In the genomic region with DNA sequence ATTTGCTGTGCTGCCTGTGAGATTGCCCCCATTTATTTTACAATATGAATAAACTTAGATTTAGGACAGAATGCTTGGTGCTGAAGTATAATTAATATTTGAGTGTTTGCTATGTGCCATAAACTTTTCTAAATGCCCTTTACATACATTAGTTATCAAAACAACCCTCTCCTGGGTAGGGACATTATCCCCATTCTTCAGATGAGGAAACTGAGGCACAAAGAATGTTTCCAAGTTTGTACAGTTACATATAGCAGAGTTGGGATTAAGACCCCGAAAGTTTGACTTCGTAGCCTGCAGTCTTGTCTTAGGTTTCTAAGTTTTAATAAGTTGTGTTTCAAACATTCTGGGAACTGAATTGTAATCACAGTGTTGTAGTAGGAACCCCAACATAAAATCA, we compare ENCODE assay signal across 17 cellular contexts. TPM values are rescaled to one million over a fixed set of nuclear protein-coding genes. Genes with fewer than 3 reads are reported as not detected.
DNase-seq lines count a peak whose midpoint lies in the region; ATAC-seq, FAIRE-seq and TF ChIP-seq lines count a peak whose summit lies in the region.
"Had no signal": no experiment of that assay in that cellular context is flagged by ENCODE, and none has a peak within 500 bp of the region (broad histone marks: within the 10 kb centered on the region; RNA-seq: fewer than 3 reads in every experiment).

No MANE protein-coding gene starts in this region.

- H3K36me3 ChIP-seq in HepG2 (replicated peaks in 1 of 2; ENCODE audit: control insufficient read depth in 1 of 2, insufficient read depth in 2 of 2, low read length in 2 of 2) (peaks cover 14 to 86% of the 10 kb centered on the region in 2 experiments), right lobe of liver (peaks cover 0 to 89% (median 48%) of the 10 kb centered on the region in 4 donors)

- in situ Hi-C loops in HepG2 (cut with HindIII; ENCODE audit: extremely low pct_ligation_motif_present, low pct_unique_long_range_greater_than_20kb): loop anchor here (5.0 kb wide), 1 partner anchor 46 kb away; no protein-coding TSS in a partner anchor

- ATAC-seq in activated T-cell treated with anti-CD3 and anti-CD28 coated beads, Interleukin-2, amount 50 U/mL, for 72 hours (replicated peaks in 1 of 2): no peak
- no peak for ATAC-seq in activated T-cell treated with anti-CD3 and anti-CD28 coated beads, Interleukin-2, amount 50 U/mL, for 4 hours
- ATAC-seq in HepG2 (no peak), right lobe of liver (no peak), memory B cell (ENCODE audit: low read depth) (no peak), GM19035 (IDR thresholded peaks at IDR 0.05; ENCODE audit: unreplicated experiment) (no peak)
- no peak for ATAC-seq in activated T-helper 17 cell treated with anti-CD3 and anti-CD28 coated beads, Interleukin-2, amount 50 U/mL, for 72 hours (replicated peaks)
- ATAC-seq: CD8-positive, alpha-beta T cell; GM12878 had no signal

- H3K27me3 Mint-ChIP-seq in activated T-cell treated with anti-CD3 and anti-CD28 coated beads, Interleukin-2, amount 50 U/mL, for 72 hours (ENCODE audit: low read depth): no peaks in the 10 kb centered on the region
- H3K27me3 Mint-ChIP-seq in activated T-cell treated with anti-CD3 and anti-CD28 coated beads, Interleukin-2, amount 50 U/mL, for 4 hours (ENCODE audit: low read depth): no peaks in the 10 kb centered on the region
- H3K27me3 Mint-ChIP-seq in activated T-helper 17 cell treated with anti-CD3 and anti-CD28 coated beads, Interleukin-2, amount 50 U/mL, for 72 hours: no peaks in the 10 kb centered on the region
- no peaks in the 10 kb centered on the region for H3K27me3 Mint-ChIP-seq in memory B cell
- H3K27me3 Mint-ChIP-seq: B cell had no signal

- H4K20me1 ChIP-seq in HepG2 (ENCODE audit: insufficient read depth, low read length): no peaks in the 10 kb centered on the region

- TF ChIP-seq CTCF in HepG2 (CRISPR knock-in tag; IDR thresholded peaks at IDR 0.05) (no peak), right lobe of liver (IDR thresholded peaks at IDR 0.05) (no peak)

- H3K4me3 Mint-ChIP-seq in activated T-cell treated with anti-CD3 and anti-CD28 coated beads, Interleukin-2, amount 50 U/mL, for 72 hours: no peak overlapping the region
- H3K4me3 Mint-ChIP-seq in activated T-cell treated with anti-CD3 and anti-CD28 coated beads, Interleukin-2, amount 50 U/mL, for 4 hours: no peak overlapping the region
- H3K4me3 Mint-ChIP-seq in activated T-helper 17 cell treated with anti-CD3 and anti-CD28 coated beads, Interleukin-2, amount 50 U/mL, for 72 hours: no peak overlapping the region
- no peak overlapping the region for H3K4me3 Mint-ChIP-seq in memory B cell
- H3K4me3 Mint-ChIP-seq: B cell; CD8-positive, alpha-beta T cell had no signal

- TF ChIP-seq POLR2A in HepG2 (IDR thresholded peaks at IDR 0.05; ENCODE audit: insufficient read depth in 1 of 2, low read depth in 2 of 2, low read length in 2 of 2) (no peak), right lobe of liver (IDR thresholded peaks at IDR 0.05) (no peak)

- H3K4me1 ChIP-seq in HepG2 (ENCODE audit: insufficient read depth, low read length) (no peaks in the 10 kb centered on the region), right lobe of liver (no peaks in the 10 kb centered on the region)
- H3K4me1 ChIP-seq: BLaER1 treated with 17β-estradiol and CSF1 and Interleukin-3, amounts not matched to agents 10 nM and 100 nM had no signal

- H3K79me2 ChIP-seq in HepG2 (ENCODE audit: insufficient read depth, low read length): no peaks in the 10 kb centered on the region

- no peak for TF ChIP-seq RAD21 in HepG2 (CRISPR knock-in tag; IDR thresholded peaks at IDR 0.05)

- intact Hi-C loops in HepG2 (cut with micrococcal nuclease; ENCODE audit: unreplicated experiment) (no loop called here), right lobe of liver (cut with DNase I) (loop anchor here in 1 of 2 donors (10.0 kb wide), 1 partner anchor 48 kb away; no protein-coding TSS in a partner anchor)

- no peak overlapping the region for H2AFZ ChIP-seq in HepG2 (ENCODE audit: low read length)
- H2AFZ ChIP-seq: GM23248 had no signal

- POLR2A ChIA-PET in HepG2 (lab: Yijun Ruan, JAX): no interaction called here

- no peaks in the 10 kb centered on the region for H3K4me1 Mint-ChIP-seq in activated T-cell treated with anti-CD3 and anti-CD28 coated beads, Interleukin-2, amount 50 U/mL, for 72 hours (ENCODE audit: low read depth)
- H3K4me1 Mint-ChIP-seq in activated T-cell treated with anti-CD3 and anti-CD28 coated beads, Interleukin-2, amount 50 U/mL, for 4 hours (ENCODE audit: low read depth): no peaks in the 10 kb centered on the region
- H3K4me1 Mint-ChIP-seq in activated T-helper 17 cell treated with anti-CD3 and anti-CD28 coated beads, Interleukin-2, amount 50 U/mL, for 72 hours: peaks cover 7% of the 10 kb centered on the region
- H3K4me1 Mint-ChIP-seq in memory B cell: no peaks in the 10 kb centered on the region

- no peak overlapping the region for H3K4me2 ChIP-seq in HepG2 (ENCODE audit: low read depth, low read length)
- H3K4me2 ChIP-seq: BLaER1 treated with 17β-estradiol and CSF1 and Interleukin-3, amounts not matched to agents 10 nM and 100 nM had no signal

- no peaks in the 10 kb centered on the region for H3K9me3 ChIP-seq in HepG2 (ENCODE audit: low read length)
- H3K9me3 ChIP-seq in right lobe of liver: no peaks in the 10 kb centered on the region
- H3K9me3 ChIP-seq: BLaER1 treated with 17β-estradiol and CSF1 and Interleukin-3, amounts not matched to agents 10 nM and 100 nM; HAP-1 had no signal

- CTCF ChIA-PET in HepG2 (lab: Yijun Ruan, JAX; ENCODE audit: low intra/inter-chr PET ratio, low total read pairs): no interaction called here

- 97% methylated on average over 2 of the region's 2 CpGs for WGBS in HepG2 (ENCODE audit: low lambda C conversion rate)
- WGBS in right lobe of liver (ENCODE audit: insufficient coverage, low coverage, low lambda C conversion rate, missing lambda C conversion rate): 100% methylated on average over 2 of the region's 2 CpGs

- H3K27ac ChIP-seq in HepG2 (ENCODE audit: extremely low read length, insufficient read depth, low read length): no peak overlapping the region
- H3K27ac ChIP-seq in right lobe of liver: no peak overlapping the region
- H3K27ac ChIP-seq: BLaER1 treated with 17β-estradiol and CSF1 and Interleukin-3, amounts not matched to agents 10 nM and 100 nM; GM23248 had no signal

- BruUV-seq in HepG2 (replicated peaks; lab: Mats Ljungman, UMichigan): no TSS peak

- H3K27me3 ChIP-seq in HepG2 (ENCODE audit: control insufficient read depth in 1 of 2, insufficient read depth in 2 of 2, low read length in 2 of 2) (no peaks in the 10 kb centered on the region), right lobe of liver (no peaks in the 10 kb centered on the region)
- H3K27me3 ChIP-seq: BLaER1 treated with 17β-estradiol and CSF1 and Interleukin-3, amounts not matched to agents 10 nM and 100 nM had no signal

- no peak for TF ChIP-seq EP300 in HepG2 (IDR thresholded peaks at IDR 0.05; ENCODE audit: low read depth in 2 of 2, low read length in 2 of 2)
- no peak for TF ChIP-seq EP300 in HepG2 (CRISPR knock-in tag; IDR thresholded peaks at IDR 0.05; ENCODE audit: borderline replicate concordance)

- no peak for DNase-seq in activated T-cell treated with anti-CD3 and anti-CD28 coated beads, Interleukin-2, amount 50 U/mL, for 72 hours
- DNase-seq in activated T-cell treated with anti-CD3 and anti-CD28 coated beads, Interleukin-2, amount 50 U/mL, for 4 hours: no peak
- no peak for DNase-seq in HepG2 (ENCODE audit: low spot score)
- DNase-seq in right lobe of liver: no peak
- no peak for DNase-seq in memory B cell (ENCODE audit: low spot score in 2 of 2)
- DNase-seq: CD8-positive, alpha-beta T cell; DMS 273 treated with DMSO at 0.1 percent for 48 hours; DMS53; DND-41; EL; GM23248 had no signal

- no peak overlapping the region for H3K9ac ChIP-seq in HepG2 (ENCODE audit: insufficient read depth, low read depth, low read length)
- H3K9ac ChIP-seq: GM23248 had no signal

- H3K4me3 ChIP-seq in HepG2 (replicated peaks in 1 of 3; ENCODE audit: insufficient read depth in 1 of 3, low read depth in 2 of 3, low read length in 3 of 3): no peak overlapping the region
- no peak overlapping the region for H3K4me3 ChIP-seq in right lobe of liver
- H3K4me3 ChIP-seq: BLaER1 treated with 17β-estradiol and CSF1 and Interleukin-3, amounts not matched to agents 10 nM and 100 nM; GM12878; GM23248; HAP-1 had no signal

- peak overlapping the region; percentile 91 for H3K27ac Mint-ChIP-seq in activated T-cell treated with anti-CD3 and anti-CD28 coated beads, Interleukin-2, amount 50 U/mL, for 72 hours
- H3K27ac Mint-ChIP-seq in activated T-helper 17 cell treated with anti-CD3 and anti-CD28 coated beads, Interleukin-2, amount 50 U/mL, for 72 hours: peak overlapping the region; percentile 60
- H3K27ac Mint-ChIP-seq in memory B cell: peak overlapping the region; percentile 51
- H3K27ac Mint-ChIP-seq: B cell had no signal

- no peaks in the 10 kb centered on the region for H3K9me3 Mint-ChIP-seq in activated T-cell treated with anti-CD3 and anti-CD28 coated beads, Interleukin-2, amount 50 U/mL, for 72 hours
- no peaks in the 10 kb centered on the region for H3K9me3 Mint-ChIP-seq in activated T-cell treated with anti-CD3 and anti-CD28 coated beads, Interleukin-2, amount 50 U/mL, for 4 hours
- no peaks in the 10 kb centered on the region for H3K9me3 Mint-ChIP-seq in activated T-helper 17 cell treated with anti-CD3 and anti-CD28 coated beads, Interleukin-2, amount 50 U/mL, for 72 hours
- H3K9me3 Mint-ChIP-seq in memory B cell: no peaks in the 10 kb centered on the region
- H3K9me3 Mint-ChIP-seq: CD8-positive, alpha-beta T cell had no signal

- FAIRE-seq in HepG2 (lab: Jason Lieb, UNC): no peak
- FAIRE-seq: GM12878 had no signal

- peaks cover 13 to 34% of the 10 kb centered on the region in 2 donors for H3K36me3 Mint-ChIP-seq in activated T-cell treated with anti-CD3 and anti-CD28 coated beads, Interleukin-2, amount 50 U/mL, for 72 hours (ENCODE audit: insufficient read depth in 2 of 2)
- H3K36me3 Mint-ChIP-seq in activated T-cell treated with anti-CD3 and anti-CD28 coated beads, Interleukin-2, amount 50 U/mL, for 4 hours (ENCODE audit: insufficient read depth): peaks cover 27% of the 10 kb centered on the region
- peaks cover 100% of the 10 kb centered on the region for H3K36me3 Mint-ChIP-seq in activated T-helper 17 cell treated with anti-CD3 and anti-CD28 coated beads, Interleukin-2, amount 50 U/mL, for 72 hours (ENCODE audit: low read depth)
- peaks cover 23% of the 10 kb centered on the region for H3K36me3 Mint-ChIP-seq in memory B cell

RNA-seq across cellular contexts. Expression of gene KLHDC2, which starts 18.4 kb away (rescaled TPM):
- 10 to 100 TPM; 43.1 to 48.7 TPM for total RNA-seq in activated T-cell treated with anti-CD3 and anti-CD28 coated beads, Interleukin-2, amount 50 U/mL, for 72 hours
- 10 to 100 TPM; 19.0 to 23.4 (median 22.5) TPM for total RNA-seq in activated T-cell treated with anti-CD3 and anti-CD28 coated beads, Interleukin-2, amount 50 U/mL, for 4 hours
- 80.3 and 95.5 TPM in 2 replicates for total RNA-seq in HepG2 (2016; rRNA removed; fragmentation: Illumina TruSeq; extraction: Trizol)
- 41.2 and 54.6 TPM in 2 replicates for total RNA-seq in HepG2 (2016; cell fraction: cytosol; rRNA removed; fragmentation: Illumina TruSeq; extraction: Trizol; ENCODE audit: low read depth)
- 84.5 and 96.7 TPM in 2 replicates for total RNA-seq in HepG2 (2016; cell fraction: insoluble cytoplasmic fraction; rRNA removed; fragmentation: Illumina TruSeq; extraction: Trizol)
- 76.7 and 86.6 TPM in 2 replicates for total RNA-seq in HepG2 (2016; cell fraction: membrane; rRNA removed; fragmentation: Illumina TruSeq; extraction: Trizol)
- 92.2 and 109 TPM in 2 replicates for total RNA-seq in HepG2 (2016; cell fraction: nucleus; rRNA removed; fragmentation: Illumina TruSeq; extraction: Trizol)
- 139 and 170 TPM in 2 replicates for polyA plus RNA-seq in HepG2 (2011; rRNA removed)
- polyA plus RNA-seq in HepG2 (2011; cell fraction: cytosol; rRNA removed): 50.6 and 65.9 TPM in 2 replicates
- 291 and 350 TPM in 2 replicates for polyA plus RNA-seq in HepG2 (2011; cell fraction: nucleus; rRNA removed)
- polyA plus RNA-seq in HepG2 (2012): 96.1 and 115 TPM in 2 replicates
- polyA plus RNA-seq in HepG2 (2016; cell fraction: cytosol; fragmentation: Illumina TruSeq; extraction: Trizol; ENCODE audit: low read depth): 26.0 and 31.8 TPM in 2 replicates
- polyA plus RNA-seq in HepG2 (2016; cell fraction: insoluble cytoplasmic fraction; fragmentation: Illumina TruSeq; extraction: Trizol; ENCODE audit: low read depth): 64.1 and 66.6 TPM in 2 replicates
- 40.0 and 41.5 TPM in 2 replicates for polyA plus RNA-seq in HepG2 (2016; cell fraction: membrane; fragmentation: Illumina TruSeq; extraction: Trizol; ENCODE audit: low read depth)
- polyA plus RNA-seq in HepG2 (2016; cell fraction: nucleus; fragmentation: Illumina TruSeq; extraction: Trizol; ENCODE audit: insufficient read depth, low read depth): 142 and 145 TPM in 2 replicates
- polyA minus RNA-seq in HepG2 (2011; rRNA and poly(A)+ RNA removed; ENCODE audit: low replicate concordance): 34.2 and 92.1 TPM in 2 replicates
- polyA minus RNA-seq in HepG2 (2011; cell fraction: cytosol; rRNA and poly(A)+ RNA removed): 41.9 and 43.5 TPM in 2 replicates
- 188 and 199 TPM in 2 replicates for polyA minus RNA-seq in HepG2 (2011; cell fraction: nucleus; rRNA and poly(A)+ RNA removed)
- 10 to 100 TPM; 34.0 to 69.6 (median 49.7) TPM for total RNA-seq in right lobe of liver
- total RNA-seq in activated T-helper 17 cell treated with anti-CD3 and anti-CD28 coated beads, Interleukin-2, amount 50 U/mL, for 72 hours: 10 to 100 TPM; 14.4 to 22.5 TPM
